Comparison of ENCODE assay signal across 2 cellular contexts in genomic region chr22:24233816-24234215, GRCh38.
TF ChIP-seq lines count a peak whose summit lies in the region.

No MANE protein-coding gene starts in this region.

TF ChIP-seq in SK-N-SH, 30 proteins besides CTCF, POLR2A, EP300 and RAD21 (continued from another document):
- TF ChIP-seq PBX3 (IDR thresholded peaks at IDR 0.05), result no peak
- TF ChIP-seq POLR2AphosphoS5 (IDR thresholded peaks at IDR 0.05; ENCODE audit: low read depth, low read length), result no peak
- no peak for TF ChIP-seq ELF1 (IDR thresholded peaks at IDR 0.05)
- no peak for TF ChIP-seq SIN3A (IDR thresholded peaks at IDR 0.05; ENCODE audit: borderline replicate concordance, low read depth, low read length)
- TF ChIP-seq FOSL2 (IDR thresholded peaks at IDR 0.05; ENCODE audit: borderline replicate concordance, low read depth), result no peak
- no peak for TF ChIP-seq REST (IDR thresholded peaks at IDR 0.05; ENCODE audit: low read depth, low read length)
- TF ChIP-seq USF1 (IDR thresholded peaks at IDR 0.05; ENCODE audit: borderline replicate concordance, low read depth), result no peak
TF ChIP-seq in SK-N-SH: peak in this region for 0.

TF ChIP-seq in SK-N-SH treated with all-trans-retinoic acid at 6 μM for 48 hours, 23 proteins besides CTCF, POLR2A, EP300 and RAD21 (continued from another document):
- no peak for TF ChIP-seq ARNTL (CRISPR knock-in tag; IDR thresholded peaks at IDR 0.05; ENCODE audit: borderline replicate concordance, low read depth)
- no peak for TF ChIP-seq ZC3H10 (CRISPR knock-in tag; IDR thresholded peaks at IDR 0.05)
- TF ChIP-seq RARB (CRISPR knock-in tag; IDR thresholded peaks at IDR 0.05), result no peak
- TF ChIP-seq PPARA (CRISPR knock-in tag; IDR thresholded peaks at IDR 0.05; ENCODE audit: borderline replicate concordance), result no peak
- no peak for TF ChIP-seq GLIS3 (CRISPR knock-in tag; IDR thresholded peaks at IDR 0.05)
- no peak for TF ChIP-seq TOX (CRISPR knock-in tag; IDR thresholded peaks at IDR 0.05; ENCODE audit: borderline replicate concordance)
